Comparison of ENCODE assay signal across 1 cellular context in genomic region chr22:38298312-38299000, GRCh38.
A peak's percentile ranks its signal among the peaks of the same experiment; 100 is the strongest.
TF ChIP-seq lines count a peak whose summit lies in the region.

No MANE protein-coding gene starts in this region.

TF ChIP-seq in GM12878, 131 proteins besides CTCF, POLR2A, EP300 and RAD21:
- TF ChIP-seq, protein P1, sequence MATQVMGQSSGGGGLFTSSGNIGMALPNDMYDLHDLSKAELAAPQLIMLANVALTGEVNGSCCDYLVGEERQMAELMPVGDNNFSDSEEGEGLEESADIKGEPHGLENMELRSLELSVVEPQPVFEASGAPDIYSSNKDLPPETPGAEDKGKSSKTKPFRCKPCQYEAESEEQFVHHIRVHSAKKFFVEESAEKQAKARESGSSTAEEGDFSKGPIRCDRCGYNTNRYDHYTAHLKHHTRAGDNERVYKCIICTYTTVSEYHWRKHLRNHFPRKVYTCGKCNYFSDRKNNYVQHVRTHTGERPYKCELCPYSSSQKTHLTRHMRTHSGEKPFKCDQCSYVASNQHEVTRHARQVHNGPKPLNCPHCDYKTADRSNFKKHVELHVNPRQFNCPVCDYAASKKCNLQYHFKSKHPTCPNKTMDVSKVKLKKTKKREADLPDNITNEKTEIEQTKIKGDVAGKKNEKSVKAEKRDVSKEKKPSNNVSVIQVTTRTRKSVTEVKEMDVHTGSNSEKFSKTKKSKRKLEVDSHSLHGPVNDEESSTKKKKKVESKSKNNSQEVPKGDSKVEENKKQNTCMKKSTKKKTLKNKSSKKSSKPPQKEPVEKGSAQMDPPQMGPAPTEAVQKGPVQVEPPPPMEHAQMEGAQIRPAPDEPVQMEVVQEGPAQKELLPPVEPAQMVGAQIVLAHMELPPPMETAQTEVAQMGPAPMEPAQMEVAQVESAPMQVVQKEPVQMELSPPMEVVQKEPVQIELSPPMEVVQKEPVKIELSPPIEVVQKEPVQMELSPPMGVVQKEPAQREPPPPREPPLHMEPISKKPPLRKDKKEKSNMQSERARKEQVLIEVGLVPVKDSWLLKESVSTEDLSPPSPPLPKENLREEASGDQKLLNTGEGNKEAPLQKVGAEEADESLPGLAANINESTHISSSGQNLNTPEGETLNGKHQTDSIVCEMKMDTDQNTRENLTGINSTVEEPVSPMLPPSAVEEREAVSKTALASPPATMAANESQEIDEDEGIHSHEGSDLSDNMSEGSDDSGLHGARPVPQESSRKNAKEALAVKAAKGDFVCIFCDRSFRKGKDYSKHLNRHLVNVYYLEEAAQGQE (IDR thresholded peaks at IDR 0.05; ENCODE audit: low read depth, low read length) = no peak
- TF ChIP-seq NR2C1 (IDR thresholded peaks at IDR 0.05) (no peak), HDGF (IDR thresholded peaks at IDR 0.05) (0 out of 2 replicates have a peak, but pooled peaks have one; percentile 23), EED (IDR thresholded peaks at IDR 0.05; ENCODE audit: low read depth) (no peak), RBBP5 (conservative IDR thresholded peaks at IDR 0.05) (no peak), RB1 (IDR thresholded peaks at IDR 0.05; ENCODE audit: borderline replicate concordance) (no peak), MTA3 (IDR thresholded peaks at IDR 0.05; ENCODE audit: borderline replicate concordance, low read length) (no peak), TARDBP (IDR thresholded peaks at IDR 0.05; ENCODE audit: borderline replicate concordance) (no peak), LARP7 (IDR thresholded peaks at IDR 0.05) (no peak), JUND (IDR thresholded peaks at IDR 0.05; ENCODE audit: low read depth, low read length) (no peak), GATAD2B (conservative IDR thresholded peaks at IDR 0.05; ENCODE audit: low read depth) (no peak), WRNIP1 (IDR thresholded peaks at IDR 0.05; ENCODE audit: borderline replicate concordance, low read depth, low read length) (no peak), MEF2A (IDR thresholded peaks at IDR 0.05; ENCODE audit: insufficient read depth, low read depth, low read length) (no peak), ZNF24 (IDR thresholded peaks at IDR 0.05) (no peak), YY1 (IDR thresholded peaks at IDR 0.05; ENCODE audit: low read depth, low read length) (0 out of 2 replicates have a peak, but pooled peaks have one; percentile 37), ZNF217 (IDR thresholded peaks at IDR 0.05) (no peak), SMC3 (IDR thresholded peaks at IDR 0.05; ENCODE audit: borderline replicate concordance, low read length) (peak; percentile 64; the same call in 1 of the 2 replicates), SMARCA5 (IDR thresholded peaks at IDR 0.05) (no peak)
- TF ChIP-seq, protein P2, sequence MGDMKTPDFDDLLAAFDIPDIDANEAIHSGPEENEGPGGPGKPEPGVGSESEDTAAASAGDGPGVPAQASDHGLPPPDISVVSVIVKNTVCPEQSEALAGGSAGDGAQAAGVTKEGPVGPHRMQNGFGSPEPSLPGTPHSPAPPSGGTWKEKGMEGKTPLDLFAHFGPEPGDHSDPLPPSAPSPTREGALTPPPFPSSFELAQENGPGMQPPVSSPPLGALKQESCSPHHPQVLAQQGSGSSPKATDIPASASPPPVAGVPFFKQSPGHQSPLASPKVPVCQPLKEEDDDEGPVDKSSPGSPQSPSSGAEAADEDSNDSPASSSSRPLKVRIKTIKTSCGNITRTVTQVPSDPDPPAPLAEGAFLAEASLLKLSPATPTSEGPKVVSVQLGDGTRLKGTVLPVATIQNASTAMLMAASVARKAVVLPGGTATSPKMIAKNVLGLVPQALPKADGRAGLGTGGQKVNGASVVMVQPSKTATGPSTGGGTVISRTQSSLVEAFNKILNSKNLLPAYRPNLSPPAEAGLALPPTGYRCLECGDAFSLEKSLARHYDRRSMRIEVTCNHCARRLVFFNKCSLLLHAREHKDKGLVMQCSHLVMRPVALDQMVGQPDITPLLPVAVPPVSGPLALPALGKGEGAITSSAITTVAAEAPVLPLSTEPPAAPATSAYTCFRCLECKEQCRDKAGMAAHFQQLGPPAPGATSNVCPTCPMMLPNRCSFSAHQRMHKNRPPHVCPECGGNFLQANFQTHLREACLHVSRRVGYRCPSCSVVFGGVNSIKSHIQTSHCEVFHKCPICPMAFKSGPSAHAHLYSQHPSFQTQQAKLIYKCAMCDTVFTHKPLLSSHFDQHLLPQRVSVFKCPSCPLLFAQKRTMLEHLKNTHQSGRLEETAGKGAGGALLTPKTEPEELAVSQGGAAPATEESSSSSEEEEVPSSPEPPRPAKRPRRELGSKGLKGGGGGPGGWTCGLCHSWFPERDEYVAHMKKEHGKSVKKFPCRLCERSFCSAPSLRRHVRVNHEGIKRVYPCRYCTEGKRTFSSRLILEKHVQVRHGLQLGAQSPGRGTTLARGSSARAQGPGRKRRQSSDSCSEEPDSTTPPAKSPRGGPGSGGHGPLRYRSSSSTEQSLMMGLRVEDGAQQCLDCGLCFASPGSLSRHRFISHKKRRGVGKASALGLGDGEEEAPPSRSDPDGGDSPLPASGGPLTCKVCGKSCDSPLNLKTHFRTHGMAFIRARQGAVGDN (IDR thresholded peaks at IDR 0.05) = no peak
- TF ChIP-seq, protein P3, sequence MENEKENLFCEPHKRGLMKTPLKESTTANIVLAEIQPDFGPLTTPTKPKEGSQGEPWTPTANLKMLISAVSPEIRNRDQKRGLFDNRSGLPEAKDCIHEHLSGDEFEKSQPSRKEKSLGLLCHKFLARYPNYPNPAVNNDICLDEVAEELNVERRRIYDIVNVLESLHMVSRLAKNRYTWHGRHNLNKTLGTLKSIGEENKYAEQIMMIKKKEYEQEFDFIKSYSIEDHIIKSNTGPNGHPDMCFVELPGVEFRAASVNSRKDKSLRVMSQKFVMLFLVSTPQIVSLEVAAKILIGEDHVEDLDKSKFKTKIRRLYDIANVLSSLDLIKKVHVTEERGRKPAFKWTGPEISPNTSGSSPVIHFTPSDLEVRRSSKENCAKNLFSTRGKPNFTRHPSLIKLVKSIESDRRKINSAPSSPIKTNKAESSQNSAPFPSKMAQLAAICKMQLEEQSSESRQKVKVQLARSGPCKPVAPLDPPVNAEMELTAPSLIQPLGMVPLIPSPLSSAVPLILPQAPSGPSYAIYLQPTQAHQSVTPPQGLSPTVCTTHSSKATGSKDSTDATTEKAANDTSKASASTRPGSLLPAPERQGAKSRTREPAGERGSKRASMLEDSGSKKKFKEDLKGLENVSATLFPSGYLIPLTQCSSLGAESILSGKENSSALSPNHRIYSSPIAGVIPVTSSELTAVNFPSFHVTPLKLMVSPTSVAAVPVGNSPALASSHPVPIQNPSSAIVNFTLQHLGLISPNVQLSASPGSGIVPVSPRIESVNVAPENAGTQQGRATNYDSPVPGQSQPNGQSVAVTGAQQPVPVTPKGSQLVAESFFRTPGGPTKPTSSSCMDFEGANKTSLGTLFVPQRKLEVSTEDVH (IDR thresholded peaks at IDR 0.05; ENCODE audit: low read depth, partially characterized antibody) = no peak
